In the genomic region with DNA sequence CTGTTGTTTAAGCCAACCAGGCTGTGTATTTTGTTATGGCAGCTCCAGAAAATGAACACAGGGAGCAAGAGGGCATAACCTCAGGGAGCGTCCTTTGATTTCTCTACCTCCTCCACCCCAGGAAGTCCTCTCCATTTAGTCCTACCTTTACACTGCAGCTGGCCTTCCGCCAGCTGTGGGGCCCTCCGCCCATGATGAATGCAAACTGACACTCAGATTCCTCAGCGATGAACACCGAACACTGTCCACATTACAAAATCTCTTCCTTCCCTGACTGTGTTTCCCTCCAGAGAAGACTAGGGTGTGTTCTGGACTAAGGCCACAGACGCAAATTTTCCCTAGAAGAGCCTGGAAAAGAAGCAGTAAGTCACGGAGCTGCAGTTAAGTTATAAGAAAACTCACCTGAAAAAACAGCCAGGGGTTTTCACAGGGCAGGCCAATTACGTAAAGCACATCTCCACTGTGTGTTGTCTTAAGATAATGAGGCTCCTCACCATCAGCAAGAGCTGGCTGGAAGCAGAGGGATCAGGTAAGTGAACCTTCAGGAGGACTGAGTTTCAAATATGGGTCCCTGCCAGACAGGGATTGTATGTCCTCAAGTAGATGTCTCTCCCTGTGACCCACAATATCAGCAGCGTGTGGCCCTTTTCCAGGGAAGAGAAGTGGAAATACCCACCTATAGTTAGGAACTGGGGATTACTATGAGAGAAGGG, we compare ENCODE assay signal across 1 cellular context.
TF ChIP-seq lines count a peak whose summit lies in the region.

No MANE protein-coding gene starts in this region.

TF ChIP-seq in HepG2, 621 proteins besides CTCF, POLR2A, EP300 and RAD21 (continued from another document and continues in another):
- TF ChIP-seq, protein P1, sequence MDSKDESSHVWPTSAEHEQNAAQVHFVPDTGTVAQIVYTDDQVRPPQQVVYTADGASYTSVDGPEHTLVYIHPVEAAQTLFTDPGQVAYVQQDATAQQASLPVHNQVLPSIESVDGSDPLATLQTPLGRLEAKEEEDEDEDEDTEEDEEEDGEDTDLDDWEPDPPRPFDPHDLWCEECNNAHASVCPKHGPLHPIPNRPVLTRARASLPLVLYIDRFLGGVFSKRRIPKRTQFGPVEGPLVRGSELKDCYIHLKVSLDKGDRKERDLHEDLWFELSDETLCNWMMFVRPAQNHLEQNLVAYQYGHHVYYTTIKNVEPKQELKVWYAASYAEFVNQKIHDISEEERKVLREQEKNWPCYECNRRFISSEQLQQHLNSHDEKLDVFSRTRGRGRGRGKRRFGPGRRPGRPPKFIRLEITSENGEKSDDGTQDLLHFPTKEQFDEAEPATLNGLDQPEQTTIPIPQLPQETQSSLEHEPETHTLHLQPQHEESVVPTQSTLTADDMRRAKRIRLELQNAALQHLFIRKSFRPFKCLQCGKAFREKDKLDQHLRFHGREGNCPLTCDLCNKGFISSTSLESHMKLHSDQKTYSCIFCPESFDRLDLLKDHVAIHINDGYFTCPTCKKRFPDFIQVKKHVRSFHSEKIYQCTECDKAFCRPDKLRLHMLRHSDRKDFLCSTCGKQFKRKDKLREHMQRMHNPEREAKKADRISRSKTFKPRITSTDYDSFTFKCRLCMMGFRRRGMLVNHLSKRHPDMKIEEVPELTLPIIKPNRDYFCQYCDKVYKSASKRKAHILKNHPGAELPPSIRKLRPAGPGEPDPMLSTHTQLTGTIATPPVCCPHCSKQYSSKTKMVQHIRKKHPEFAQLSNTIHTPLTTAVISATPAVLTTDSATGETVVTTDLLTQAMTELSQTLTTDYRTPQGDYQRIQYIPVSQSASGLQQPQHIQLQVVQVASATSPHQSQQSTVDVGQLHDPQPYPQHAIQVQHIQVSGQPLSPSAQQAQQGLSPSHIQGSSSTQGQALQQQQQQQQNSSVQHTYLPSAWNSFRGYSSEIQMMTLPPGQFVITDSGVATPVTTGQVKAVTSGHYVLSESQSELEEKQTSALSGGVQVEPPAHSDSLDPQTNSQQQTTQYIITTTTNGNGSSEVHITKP (CRISPR knock-in tag; IDR thresholded peaks at IDR 0.05; ENCODE audit: low read depth): no peak
- TF ChIP-seq, protein P2, sequence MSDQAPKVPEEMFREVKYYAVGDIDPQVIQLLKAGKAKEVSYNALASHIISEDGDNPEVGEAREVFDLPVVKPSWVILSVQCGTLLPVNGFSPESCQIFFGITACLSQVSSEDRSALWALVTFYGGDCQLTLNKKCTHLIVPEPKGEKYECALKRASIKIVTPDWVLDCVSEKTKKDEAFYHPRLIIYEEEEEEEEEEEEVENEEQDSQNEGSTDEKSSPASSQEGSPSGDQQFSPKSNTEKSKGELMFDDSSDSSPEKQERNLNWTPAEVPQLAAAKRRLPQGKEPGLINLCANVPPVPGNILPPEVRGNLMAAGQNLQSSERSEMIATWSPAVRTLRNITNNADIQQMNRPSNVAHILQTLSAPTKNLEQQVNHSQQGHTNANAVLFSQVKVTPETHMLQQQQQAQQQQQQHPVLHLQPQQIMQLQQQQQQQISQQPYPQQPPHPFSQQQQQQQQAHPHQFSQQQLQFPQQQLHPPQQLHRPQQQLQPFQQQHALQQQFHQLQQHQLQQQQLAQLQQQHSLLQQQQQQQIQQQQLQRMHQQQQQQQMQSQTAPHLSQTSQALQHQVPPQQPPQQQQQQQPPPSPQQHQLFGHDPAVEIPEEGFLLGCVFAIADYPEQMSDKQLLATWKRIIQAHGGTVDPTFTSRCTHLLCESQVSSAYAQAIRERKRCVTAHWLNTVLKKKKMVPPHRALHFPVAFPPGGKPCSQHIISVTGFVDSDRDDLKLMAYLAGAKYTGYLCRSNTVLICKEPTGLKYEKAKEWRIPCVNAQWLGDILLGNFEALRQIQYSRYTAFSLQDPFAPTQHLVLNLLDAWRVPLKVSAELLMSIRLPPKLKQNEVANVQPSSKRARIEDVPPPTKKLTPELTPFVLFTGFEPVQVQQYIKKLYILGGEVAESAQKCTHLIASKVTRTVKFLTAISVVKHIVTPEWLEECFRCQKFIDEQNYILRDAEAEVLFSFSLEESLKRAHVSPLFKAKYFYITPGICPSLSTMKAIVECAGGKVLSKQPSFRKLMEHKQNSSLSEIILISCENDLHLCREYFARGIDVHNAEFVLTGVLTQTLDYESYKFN (CRISPR knock-in tag; conservative IDR thresholded peaks at IDR 0.05): peak; percentile 82
- TF ChIP-seq ZNF761 (CRISPR knock-in tag; conservative IDR thresholded peaks at IDR 0.05) (no peak), ZNF773 (CRISPR knock-in tag; IDR thresholded peaks at IDR 0.05; ENCODE audit: borderline replicate concordance) (no peak), MTA3 (CRISPR knock-in tag; IDR thresholded peaks at IDR 0.05) (no peak), ZGPAT (CRISPR knock-in tag; IDR thresholded peaks at IDR 0.05) (peak; percentile 64), RNF219 (CRISPR knock-in tag; IDR thresholded peaks at IDR 0.05) (no peak), ZNF747 (CRISPR knock-in tag; IDR thresholded peaks at IDR 0.05; ENCODE audit: borderline replicate concordance) (no peak), HNF4G (IDR thresholded peaks at IDR 0.05; ENCODE audit: borderline replicate concordance, low read depth, low read length) (no peak), HNF4G (CRISPR knock-in tag; IDR thresholded peaks at IDR 0.05; ENCODE audit: borderline replicate concordance, low read depth) (no peak), SRF (IDR thresholded peaks at IDR 0.05; ENCODE audit: low read depth, low read length) (no peak), ZNF557 (CRISPR knock-in tag; IDR thresholded peaks at IDR 0.05) (no peak), ZFP1 (CRISPR knock-in tag; IDR thresholded peaks at IDR 0.05) (no peak), MIER3 (CRISPR knock-in tag; IDR thresholded peaks at IDR 0.05; ENCODE audit: borderline replicate concordance) (peak; percentile 57; the same call in 1 of the 2 replicates), ETV5 (CRISPR knock-in tag; IDR thresholded peaks at IDR 0.05; ENCODE audit: borderline replicate concordance) (peak; percentile 63; the same call in 1 of the 2 replicates), SAP130 (CRISPR knock-in tag; IDR thresholded peaks at IDR 0.05; ENCODE audit: low read depth) (peak; percentile 33; the same call in 1 of the 2 replicates), ZKSCAN1 (IDR thresholded peaks at IDR 0.05; ENCODE audit: low read length) (no peak), HNF1B (CRISPR knock-in tag; IDR thresholded peaks at IDR 0.05) (0 out of 2 replicates have a peak, but pooled peaks have one; percentile 36), ZNF414 (CRISPR knock-in tag; IDR thresholded peaks at IDR 0.05) (no peak), ARNT2 (CRISPR knock-in tag; IDR thresholded peaks at IDR 0.05; ENCODE audit: low read depth) (no peak), ZZZ3 (CRISPR knock-in tag; IDR thresholded peaks at IDR 0.05; ENCODE audit: borderline replicate concordance) (no peak), NRL (CRISPR knock-in tag; IDR thresholded peaks at IDR 0.05; ENCODE audit: borderline replicate concordance) (no peak), REXO4 (CRISPR knock-in tag; IDR thresholded peaks at IDR 0.05; ENCODE audit: borderline replicate concordance) (no peak), HNRNPH1 (optimal IDR thresholded peaks at IDR 0.05; ENCODE audit: low read depth, low read length) (no peak)
- TF ChIP-seq, protein P3, sequence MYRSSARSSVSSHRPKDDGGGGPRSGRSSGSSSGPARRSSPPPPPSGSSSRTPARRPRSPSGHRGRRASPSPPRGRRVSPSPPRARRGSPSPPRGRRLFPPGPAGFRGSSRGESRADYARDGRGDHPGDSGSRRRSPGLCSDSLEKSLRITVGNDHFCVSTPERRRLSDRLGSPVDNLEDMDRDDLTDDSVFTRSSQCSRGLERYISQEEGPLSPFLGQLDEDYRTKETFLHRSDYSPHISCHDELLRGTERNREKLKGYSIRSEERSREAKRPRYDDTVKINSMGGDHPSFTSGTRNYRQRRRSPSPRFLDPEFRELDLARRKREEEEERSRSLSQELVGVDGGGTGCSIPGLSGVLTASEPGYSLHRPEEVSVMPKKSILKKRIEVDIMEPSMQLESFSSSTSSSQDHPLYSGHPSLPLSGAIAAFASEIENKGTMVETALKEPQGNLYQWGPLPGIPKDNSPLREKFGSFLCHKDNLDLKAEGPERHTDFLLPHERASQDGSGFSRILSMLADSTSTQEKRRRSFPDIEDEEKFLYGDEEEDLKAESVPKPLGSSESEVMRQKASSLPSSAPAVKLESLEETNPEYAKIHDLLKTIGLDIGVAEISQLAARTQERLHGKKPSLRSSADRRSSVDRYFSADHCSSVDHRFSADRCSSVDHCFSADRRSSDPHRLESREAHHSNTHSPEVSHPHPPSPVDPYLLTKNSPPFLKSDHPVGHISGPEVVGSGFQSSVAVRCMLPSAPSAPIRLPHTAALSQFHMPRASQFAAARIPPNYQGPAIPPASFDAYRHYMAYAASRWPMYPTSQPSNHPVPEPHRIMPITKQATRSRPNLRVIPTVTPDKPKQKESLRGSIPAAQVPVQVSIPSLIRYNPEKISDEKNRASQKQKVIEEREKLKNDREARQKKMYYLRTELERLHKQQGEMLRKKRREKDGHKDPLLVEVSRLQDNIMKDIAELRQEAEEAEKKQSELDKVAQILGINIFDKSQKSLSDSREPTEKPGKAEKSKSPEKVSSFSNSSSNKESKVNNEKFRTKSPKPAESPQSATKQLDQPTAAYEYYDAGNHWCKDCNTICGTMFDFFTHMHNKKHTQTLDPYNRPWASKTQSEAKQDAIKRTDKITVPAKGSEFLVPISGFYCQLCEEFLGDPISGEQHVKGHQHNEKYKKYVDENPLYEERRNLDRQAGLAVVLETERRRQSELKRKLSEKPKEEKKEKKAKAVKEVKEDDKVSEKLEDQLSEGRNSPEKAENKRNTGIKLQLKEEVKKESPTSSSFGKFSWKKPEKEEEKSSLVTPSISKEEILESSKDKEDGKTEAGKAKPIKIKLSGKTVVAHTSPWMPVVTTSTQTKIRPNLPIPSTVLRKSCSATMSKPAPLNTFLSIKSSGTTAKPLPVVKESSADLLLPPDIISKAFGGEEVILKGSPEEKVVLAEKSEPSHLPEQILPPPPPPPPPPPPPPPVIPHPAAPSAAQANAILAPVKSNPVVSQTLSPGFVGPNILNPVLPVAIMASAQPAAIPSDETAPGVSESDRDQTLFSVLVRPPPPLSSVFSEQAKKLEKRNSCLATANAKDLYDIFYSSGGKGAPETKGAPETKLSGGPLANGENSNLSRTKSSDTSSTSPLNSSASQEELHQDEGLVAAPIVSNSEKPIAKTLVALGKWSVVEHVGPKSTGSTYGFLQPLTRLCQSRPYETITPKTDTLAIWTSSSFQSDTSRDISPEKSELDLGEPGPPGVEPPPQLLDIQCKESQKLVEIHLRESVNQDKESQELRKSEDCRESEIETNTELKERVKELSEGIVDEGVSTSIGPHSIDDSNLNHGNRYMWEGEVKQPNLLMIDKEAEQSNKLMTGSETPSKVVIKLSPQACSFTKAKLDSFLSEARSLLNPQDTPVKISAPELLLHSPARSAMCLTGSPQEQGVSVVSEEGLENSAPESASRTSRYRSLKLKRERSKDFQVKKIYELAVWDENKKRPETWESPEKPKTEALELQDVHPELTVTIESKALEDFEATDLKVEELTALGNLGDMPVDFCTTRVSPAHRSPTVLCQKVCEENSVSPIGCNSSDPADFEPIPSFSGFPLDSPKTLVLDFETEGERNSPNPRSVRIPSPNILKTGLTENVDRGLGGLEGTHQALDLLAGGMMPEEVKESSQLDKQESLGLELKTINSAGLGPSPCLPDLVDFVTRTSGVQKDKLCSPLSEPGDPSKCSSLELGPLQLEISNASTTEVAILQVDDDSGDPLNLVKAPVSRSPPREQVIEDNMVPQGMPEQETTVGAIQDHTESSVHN (CRISPR knock-in tag; IDR thresholded peaks at IDR 0.05): no peak
- TF ChIP-seq, protein P4, sequence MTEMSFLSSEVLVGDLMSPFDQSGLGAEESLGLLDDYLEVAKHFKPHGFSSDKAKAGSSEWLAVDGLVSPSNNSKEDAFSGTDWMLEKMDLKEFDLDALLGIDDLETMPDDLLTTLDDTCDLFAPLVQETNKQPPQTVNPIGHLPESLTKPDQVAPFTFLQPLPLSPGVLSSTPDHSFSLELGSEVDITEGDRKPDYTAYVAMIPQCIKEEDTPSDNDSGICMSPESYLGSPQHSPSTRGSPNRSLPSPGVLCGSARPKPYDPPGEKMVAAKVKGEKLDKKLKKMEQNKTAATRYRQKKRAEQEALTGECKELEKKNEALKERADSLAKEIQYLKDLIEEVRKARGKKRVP (CRISPR knock-in tag; IDR thresholded peaks at IDR 0.05): no peak
